Comparison of ENCODE assay signal across 20 cellular contexts in genomic region chr6:123017313-123017712, GRCh38. TPM values are rescaled to one million over a fixed set of nuclear protein-coding genes. Genes with fewer than 3 reads are reported as not detected.
"Had no signal": no experiment of that assay in that cellular context is flagged by ENCODE, and none has a peak within 500 bp of the region (broad histone marks: within the 10 kb centered on the region; RNA-seq: fewer than 3 reads in every experiment).

No MANE protein-coding gene starts in this region.

- H3K4me3 Mint-ChIP-seq: dendritic cell treated with granulocyte-macrophage colony-stimulating factor and Interleukin-4, amounts not matched to agents 40 ng/mL and 50 ng/mL, for 4 days; natural killer cell; neural crest cell had no signal

- H3K27me3 Mint-ChIP-seq: dendritic cell treated with granulocyte-macrophage colony-stimulating factor and Interleukin-4, amounts not matched to agents 40 ng/mL and 50 ng/mL, for 4 days had no signal

- H3K36me3 ChIP-seq: esophagus squamous epithelium, gastroesophageal sphincter, ovary, suprapubic skin, tibial artery, upper lobe of left lung, uterus had no signal

- H3K27ac ChIP-seq: esophagus squamous epithelium, gastroesophageal sphincter, hepatocyte, ovary, suprapubic skin, tibial artery, upper lobe of left lung, uterus had no signal

- H3K27me3 ChIP-seq: esophagus squamous epithelium, gastroesophageal sphincter, hepatocyte, ovary, suprapubic skin, tibial artery, upper lobe of left lung, uterus had no signal

- H3K9me3 ChIP-seq: esophagus squamous epithelium, gastroesophageal sphincter, ovary, suprapubic skin, tibial artery, upper lobe of left lung, uterus had no signal

- H3K4me3 ChIP-seq: esophagus squamous epithelium, gastroesophageal sphincter, hepatocyte, ovary, suprapubic skin, tibial artery, upper lobe of left lung, uterus had no signal

- H3K27ac Mint-ChIP-seq: dendritic cell treated with granulocyte-macrophage colony-stimulating factor and Interleukin-4, amounts not matched to agents 40 ng/mL and 50 ng/mL, for 4 days; natural killer cell had no signal

- H3K4me1 ChIP-seq: esophagus squamous epithelium, gastroesophageal sphincter, suprapubic skin, tibial artery, upper lobe of left lung, uterus had no signal

- DNase-seq: esophagus squamous epithelium; foreskin fibroblast; mammary epithelial cell; natural killer cell; ovary; right cardiac atrium; small intestine; stimulated activated CD4-positive, alpha-beta T cell treated with anti-CD3 and anti-CD28 coated beads, Interleukin-12 subunit alpha, Interleukin-12 subunit beta, amount 100 ng/mL, for 4 hours; stimulated activated naive CD4-positive, alpha-beta T cell treated with Interleukin-2 at 50 U/mL for 16 hours; tibial artery; upper lobe of left lung; uterus had no signal

- H3K4me1 Mint-ChIP-seq: natural killer cell, neural crest cell had no signal

- H3K9me3 Mint-ChIP-seq: dendritic cell treated with granulocyte-macrophage colony-stimulating factor and Interleukin-4, amounts not matched to agents 40 ng/mL and 50 ng/mL, for 4 days; neural crest cell had no signal

- H3K36me3 Mint-ChIP-seq: natural killer cell had no signal

RNA-seq across cellular contexts. Expression of gene CLVS2, which starts 21.3 kb away (rescaled TPM):
- total RNA-seq: epithelial cell of proximal tubule, mammary epithelial cell, myocyte, natural killer cell, posterior vena cava, right cardiac atrium had no signal
- polyA plus RNA-seq: hepatocyte, mammary epithelial cell had no signal
